9 cellular contexts compared by ENCODE assay signal in genomic region chr12:113955109-113955970, GRCh38. TPM values are rescaled to one million over a fixed set of nuclear protein-coding genes. Genes with fewer than 3 reads are reported as not detected.
DNase-seq lines count a peak whose midpoint lies in the region; ATAC-seq and TF ChIP-seq lines count a peak whose summit lies in the region.
"Had no signal": no experiment of that assay in that cellular context is flagged by ENCODE, and none has a peak within 500 bp of the region (broad histone marks: within the 10 kb centered on the region; RNA-seq: fewer than 3 reads in every experiment).

No MANE protein-coding gene starts in this region.

- intact Hi-C loops in left ventricle myocardium inferior (cut with micrococcal nuclease), result no loop called here
- intact Hi-C loops in heart right ventricle (cut with DNase I), result no loop called here

- peaks cover 22% of the 10 kb centered on the region for H3K36me3 Mint-ChIP-seq in endothelial cell (ENCODE audit: low read depth, unreplicated experiment)
- H3K36me3 Mint-ChIP-seq in type B pancreatic cell, result peaks cover 10% of the 10 kb centered on the region

- no peak overlapping the region for H3K27ac Mint-ChIP-seq in endothelial cell (ENCODE audit: unreplicated experiment)
- no peak overlapping the region for H3K27ac Mint-ChIP-seq in type B pancreatic cell

- no peak for DNase-seq in left ventricle myocardium inferior
- no peak for DNase-seq in heart right ventricle
- peak; percentile 74 for DNase-seq in endothelial cell (ENCODE audit: low spot score)
- no peak for DNase-seq in type B pancreatic cell (ENCODE audit: extremely low spot score, unreplicated experiment)
- DNase-seq in NK-92 treated with Interleukin-12 subunit alpha and Interleukin-12 subunit beta, amount 100 ng/mL, for 24 hours (lab: John Stamatoyannopoulos, UW), result no peak
- no peak for DNase-seq in GF-D8 (lab: John Stamatoyannopoulos, UW)

- TF ChIP-seq CTCF in left ventricle myocardium inferior (IDR thresholded peaks at IDR 0.05; ENCODE audit: borderline replicate concordance), result peak; percentile 33
- TF ChIP-seq CTCF in heart right ventricle (IDR thresholded peaks at IDR 0.05), result peak in 2 of 9 donors; percentile 19 to 28
- peak; percentile 55 for TF ChIP-seq CTCF in OCI-LY3 (IDR thresholded peaks at IDR 0.05; ENCODE audit: low read depth, low read length)
- TF ChIP-seq CTCF in endothelial cell (IDR thresholded peaks at IDR 0.05; ENCODE audit: unreplicated experiment), result peak; percentile 68
- TF ChIP-seq CTCF in type B pancreatic cell (conservative IDR thresholded peaks at IDR 0.05), result peak; percentile 65

- 76 to 83% methylated on average over 15 of the region's 15 CpGs for WGBS in heart right ventricle, 2 donors

- no peaks in the 10 kb centered on the region for H4K20me1 ChIP-seq in OCI-LY3 (ENCODE audit: insufficient read depth, low read length)

- H3K4me1 ChIP-seq in left ventricle myocardium inferior, result no peaks in the 10 kb centered on the region
- H3K4me1 ChIP-seq in heart right ventricle, result no peaks in the 10 kb centered on the region
- H3K4me1 ChIP-seq in OCI-LY3 (ENCODE audit: low read length), result peaks cover 7% of the 10 kb centered on the region; the same call in 1 of the 2 replicates

- no peaks in the 10 kb centered on the region for H3K4me1 Mint-ChIP-seq in endothelial cell (ENCODE audit: unreplicated experiment)
- H3K4me1 Mint-ChIP-seq in type B pancreatic cell (ENCODE audit: unreplicated experiment), result no peaks in the 10 kb centered on the region

- H3K9ac ChIP-seq in OCI-LY3 (ENCODE audit: low read length), result no peak overlapping the region

- no peak for ATAC-seq in heart right ventricle
- no peak for ATAC-seq in GM21825 (IDR thresholded peaks at IDR 0.05; ENCODE audit: unreplicated experiment)
- ATAC-seq: activated CD4-positive, CD25-positive, alpha-beta regulatory T cell treated with anti-CD3 and anti-CD28 coated beads, Interleukin-2, amount 50 U/mL, for 24 hours had no signal

- H3K4me2 ChIP-seq in OCI-LY3 (ENCODE audit: low read length), result no peak overlapping the region

- peaks cover 100% of the 10 kb centered on the region for H3K36me3 ChIP-seq in left ventricle myocardium inferior
- H3K36me3 ChIP-seq in heart right ventricle, result peaks cover 0 to 99% (median 63%) of the 10 kb centered on the region in 9 donors
- peaks cover 28% of the 10 kb centered on the region for H3K36me3 ChIP-seq in OCI-LY3 (replicated peaks; ENCODE audit: low read depth, low read length)

- H3K9me3 ChIP-seq in left ventricle myocardium inferior (replicated peaks) (no peaks in the 10 kb centered on the region), heart right ventricle (no peaks in the 10 kb centered on the region), OCI-LY3 (ENCODE audit: insufficient read depth, low read length) (no peaks in the 10 kb centered on the region)

- H3K79me2 ChIP-seq in OCI-LY3 (ENCODE audit: low read length), result no peaks in the 10 kb centered on the region

- H3K4me3 Mint-ChIP-seq in endothelial cell (ENCODE audit: unreplicated experiment), result no peak overlapping the region
- H3K4me3 Mint-ChIP-seq in type B pancreatic cell, result no peak overlapping the region

- no peaks in the 10 kb centered on the region for H3K27me3 ChIP-seq in left ventricle myocardium inferior (ENCODE audit: low read depth)
- H3K27me3 ChIP-seq in heart right ventricle, result no peaks in the 10 kb centered on the region
- no peaks in the 10 kb centered on the region for H3K27me3 ChIP-seq in OCI-LY3 (ENCODE audit: low read depth, low read length)

- H2AFZ ChIP-seq in OCI-LY3 (ENCODE audit: low read depth, low read length), result no peak overlapping the region

- H3K27ac ChIP-seq in left ventricle myocardium inferior (replicated peaks) (no peak overlapping the region), heart right ventricle (no peak overlapping the region), OCI-LY3 (ENCODE audit: low read length) (no peak overlapping the region)

- no peak overlapping the region for H3K4me3 ChIP-seq in left ventricle myocardium inferior
- no peak overlapping the region for H3K4me3 ChIP-seq in heart right ventricle
- no peak overlapping the region for H3K4me3 ChIP-seq in OCI-LY3 (ENCODE audit: low read length)

- peaks cover 3% of the 10 kb centered on the region for H3K27me3 Mint-ChIP-seq in endothelial cell (ENCODE audit: unreplicated experiment)
- no peaks in the 10 kb centered on the region for H3K27me3 Mint-ChIP-seq in type B pancreatic cell

- no peaks in the 10 kb centered on the region for H3K9me3 Mint-ChIP-seq in endothelial cell (ENCODE audit: unreplicated experiment)
- no peaks in the 10 kb centered on the region for H3K9me3 Mint-ChIP-seq in type B pancreatic cell

RNA-seq across cellular contexts. Expression of gene RBM19, which starts 10.8 kb away (rescaled TPM):
- total RNA-seq in left ventricle myocardium inferior (18.9 TPM), heart right ventricle (10 to 100 TPM; 13.3 to 20.9 (median 16.2) TPM), endothelial cell (ENCODE audit: unreplicated experiment) (27.4 TPM), type B pancreatic cell (ENCODE audit: low replicate concordance) (32.4 and 37.8 TPM in 2 replicates)
- 10 to 100 TPM; 14.1 to 26.6 TPM for polyA plus RNA-seq in heart right ventricle
